ENCODE assay signal across 1 cellular context in genomic region chr2:191209346-191209745, GRCh38.
TF ChIP-seq lines count a peak whose summit lies in the region.

No MANE protein-coding gene starts in this region.

TF ChIP-seq in IMR-90, 13 proteins besides CTCF, POLR2A, EP300 and RAD21 (continued from another document):
- TF ChIP-seq CHD1 (IDR thresholded peaks at IDR 0.05; ENCODE audit: low read depth, low read length) (no peak), CEBPB (IDR thresholded peaks at IDR 0.05; ENCODE audit: low read depth, low read length) (no peak), SMC3 (IDR thresholded peaks at IDR 0.05; ENCODE audit: low read depth, low read length) (no peak), MXI1 (IDR thresholded peaks at IDR 0.05; ENCODE audit: borderline replicate concordance, low read depth, low read length) (no peak), MAZ (IDR thresholded peaks at IDR 0.05; ENCODE audit: borderline replicate concordance, low read depth, low read length) (no peak), FOS (IDR thresholded peaks at IDR 0.05; ENCODE audit: low read depth, low read length) (no peak), RCOR1 (IDR thresholded peaks at IDR 0.05; ENCODE audit: insufficient replicate concordance, low read length) (no peak), ELK1 (IDR thresholded peaks at IDR 0.05; ENCODE audit: borderline replicate concordance, low read depth, low read length) (no peak)
